20 cellular contexts compared by ENCODE assay signal in the genomic region with DNA sequence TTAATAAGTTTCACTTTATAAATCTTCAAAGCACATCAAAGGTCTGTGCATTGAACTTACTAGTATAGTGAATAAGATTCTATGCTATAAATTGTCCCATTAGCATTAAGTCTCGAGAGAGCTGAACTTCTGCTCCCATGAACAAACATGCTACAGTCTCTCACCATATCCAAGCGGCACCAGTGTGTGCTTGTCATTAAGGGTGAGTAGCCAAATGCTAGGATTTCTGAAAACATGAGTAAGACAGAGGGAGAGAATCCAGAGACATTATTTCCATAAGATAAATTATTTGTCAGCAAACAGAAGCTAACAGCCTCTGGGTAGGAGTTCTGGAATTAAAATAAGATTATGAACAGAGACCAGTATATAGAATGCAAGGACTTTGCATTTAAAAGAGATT.
A peak's percentile ranks its signal among the peaks of the same experiment; 100 is the strongest.
DNase-seq lines count a peak whose midpoint lies in the region; ATAC-seq and TF ChIP-seq lines count a peak whose summit lies in the region.
"Had no signal": no experiment of that assay in that cellular context is flagged by ENCODE, and none has a peak within 500 bp of the region (broad histone marks: within the 10 kb centered on the region; RNA-seq: fewer than 3 reads in every experiment).

No MANE protein-coding gene starts in this region.

- no peaks in the 10 kb centered on the region for H3K9me2 ChIP-seq in SK-N-SH
- H3K9me2 ChIP-seq in PC-3 (replicated peaks; ENCODE audit: low read length): no peaks in the 10 kb centered on the region

- intact Hi-C loops in Right ventricle myocardium superior (cut with DNase I): no loop called here
- intact Hi-C loops in PC-3 (cut with micrococcal nuclease): no loop called here

- H2AFZ ChIP-seq in SK-N-SH (ENCODE audit: low read depth) (no peak overlapping the region), fibroblast of lung (ENCODE audit: low read length) (no peak overlapping the region), PC-3 (ENCODE audit: low read length) (no peak overlapping the region)

- TF ChIP-seq RAD21 in SK-N-SH (IDR thresholded peaks at IDR 0.05; ENCODE audit: low read length): no peak

- DNase-seq in GM04504 (ENCODE audit: low read depth) (peak; percentile 22), SK-N-SH (no peak), fibroblast of lung (ENCODE audit: low read depth in 2 of 2) (peak; percentile 22 to 38), stromal cell of bone marrow (ENCODE audit: low read depth) (peak; percentile 25), Right ventricle myocardium superior (no peak), PC-3 (no peak), hepatic stellate cell (ENCODE audit: low spot score) (no peak)
- DNase-seq: Calu3; CD8-positive, alpha-beta T cell; H9; Kasumi-1; NCI-H1092 treated with DMSO at 0.1 percent for 48 hours; NCI-H187; NCI-H2107; NCI-H510A treated with DMSO at 0.1 percent for 48 hours; NCI-H82; RPMI8226; SIG-M5 had no signal

- CTCF ChIA-PET in SK-N-SH (lab: Yijun Ruan, JAX): no interaction called here
- CTCF ChIA-PET in PC-3 (lab: Charles Lee): no interaction called here

- H3F3A ChIP-seq in SK-N-SH (replicated peaks; ENCODE audit: insufficient read depth) (no peaks in the 10 kb centered on the region), PC-3 (ENCODE audit: low read length, unreplicated experiment) (no peaks in the 10 kb centered on the region)

- TF ChIP-seq EP300 in SK-N-SH (IDR thresholded peaks at IDR 0.05; ENCODE audit: borderline replicate concordance in 1 of 2, low read depth in 1 of 2, low read length in 1 of 2): no peak

- H3K27me3 ChIP-seq in SK-N-SH (ENCODE audit: insufficient read depth) (no peaks in the 10 kb centered on the region), fibroblast of lung (ENCODE audit: control insufficient read depth, insufficient read depth, low read length) (no peaks in the 10 kb centered on the region), PC-3 (ENCODE audit: low read length) (no peaks in the 10 kb centered on the region)
- H3K27me3 ChIP-seq: BLaER1 treated with 17β-estradiol and CSF1 and Interleukin-3, amounts not matched to agents 10 nM and 100 nM had no signal

- H3K4me3 ChIP-seq in SK-N-SH (ENCODE audit: low read depth in 2 of 2, low read length in 1 of 2): no peak overlapping the region
- no peak overlapping the region for H3K4me3 ChIP-seq in fibroblast of lung (replicated peaks in 1 of 4; ENCODE audit: control extremely low read depth in 1 of 4, insufficient read depth in 1 of 4, low read depth in 3 of 4, low read length in 4 of 4)
- no peak overlapping the region for H3K4me3 ChIP-seq in PC-3 (ENCODE audit: low read length)
- H3K4me3 ChIP-seq: BLaER1 treated with 17β-estradiol and CSF1 and Interleukin-3, amounts not matched to agents 10 nM and 100 nM had no signal

- POLR2A ChIA-PET in SK-N-SH (lab: Yijun Ruan, JAX) (no interaction called here), PC-3 (lab: Charles Lee; ENCODE audit: unreplicated experiment) (no interaction called here)

- H4K20me1 ChIP-seq in SK-N-SH (ENCODE audit: insufficient read depth) (no peaks in the 10 kb centered on the region), fibroblast of lung (ENCODE audit: control insufficient read depth, extremely low read depth, insufficient read depth, low read length) (no peaks in the 10 kb centered on the region), PC-3 (ENCODE audit: low read length) (no peaks in the 10 kb centered on the region)
- H4K20me1 ChIP-seq: BLaER1 treated with 17β-estradiol and CSF1 and Interleukin-3, amounts not matched to agents 10 nM and 100 nM had no signal

- no peak overlapping the region for H3K4me2 ChIP-seq in SK-N-SH
- no peak overlapping the region for H3K4me2 ChIP-seq in fibroblast of lung (ENCODE audit: extremely low read depth, insufficient read depth, low read length)
- H3K4me2 ChIP-seq in PC-3 (ENCODE audit: low read length): no peak overlapping the region
- H3K4me2 ChIP-seq: BLaER1 treated with 17β-estradiol and CSF1 and Interleukin-3, amounts not matched to agents 10 nM and 100 nM had no signal

- H3K4me1 ChIP-seq in SK-N-SH (ENCODE audit: control insufficient read depth in 1 of 2, insufficient read depth in 2 of 2, low read depth in 1 of 2, low read length in 1 of 2) (no peaks in the 10 kb centered on the region), fibroblast of lung (ENCODE audit: control insufficient read depth, extremely low read depth, insufficient read depth, low read length) (no peaks in the 10 kb centered on the region), PC-3 (ENCODE audit: insufficient read depth, low read length) (no peaks in the 10 kb centered on the region)
- H3K4me1 ChIP-seq: BLaER1 treated with 17β-estradiol and CSF1 and Interleukin-3, amounts not matched to agents 10 nM and 100 nM had no signal

- BruUV-seq in PC-3 (replicated peaks; lab: Mats Ljungman, UMichigan): no TSS peak

- no peak overlapping the region for H3K27ac ChIP-seq in SK-N-SH (ENCODE audit: low read depth in 2 of 2, low read length in 1 of 2)
- H3K27ac ChIP-seq in fibroblast of lung (ENCODE audit: insufficient read depth, low read length): no peak overlapping the region
- H3K27ac ChIP-seq in PC-3 (ENCODE audit: low read length): no peak overlapping the region
- H3K27ac ChIP-seq: BLaER1 treated with 17β-estradiol and CSF1 and Interleukin-3, amounts not matched to agents 10 nM and 100 nM; HL-60 had no signal

- H3K79me2 ChIP-seq in SK-N-SH (ENCODE audit: insufficient read depth): no peaks in the 10 kb centered on the region
- H3K79me2 ChIP-seq in fibroblast of lung (ENCODE audit: control insufficient read depth, insufficient read depth, low read length): no peaks in the 10 kb centered on the region
- H3K79me2 ChIP-seq in PC-3 (ENCODE audit: low read length): no peaks in the 10 kb centered on the region

- H3K9me3 ChIP-seq in SK-N-SH: no peaks in the 10 kb centered on the region; the same call in 1 of the 2 replicates
- H3K9me3 ChIP-seq in fibroblast of lung (ENCODE audit: control insufficient read depth, insufficient read depth, low read depth, low read length): no peaks in the 10 kb centered on the region
- no peaks in the 10 kb centered on the region for H3K9me3 ChIP-seq in PC-3 (ENCODE audit: low read length)
- H3K9me3 ChIP-seq: BLaER1 treated with 17β-estradiol and CSF1 and Interleukin-3, amounts not matched to agents 10 nM and 100 nM had no signal

- ATAC-seq in Right ventricle myocardium superior (ENCODE audit: poor library complexity) (no peak), PC-3 (no peak)
- ATAC-seq: CD8-positive, alpha-beta T cell had no signal

- H3K9ac ChIP-seq in SK-N-SH (no peak overlapping the region), fibroblast of lung (ENCODE audit: insufficient read depth, low read length) (no peak overlapping the region), PC-3 (ENCODE audit: low read length) (no peak overlapping the region)
- H3K9ac ChIP-seq: BLaER1 treated with 17β-estradiol and CSF1 and Interleukin-3, amounts not matched to agents 10 nM and 100 nM had no signal

- 67% methylated on average over 2 of the region's 2 CpGs for WGBS in SK-N-SH (ENCODE audit: low lambda C conversion rate)

- no peaks in the 10 kb centered on the region for H3K36me3 ChIP-seq in SK-N-SH (replicated peaks in 1 of 2; ENCODE audit: control insufficient read depth in 1 of 2, insufficient read depth in 2 of 2, low read length in 1 of 2)
- no peaks in the 10 kb centered on the region for H3K36me3 ChIP-seq in fibroblast of lung (ENCODE audit: control insufficient read depth, insufficient read depth, low read length)
- no peaks in the 10 kb centered on the region for H3K36me3 ChIP-seq in PC-3 (ENCODE audit: low read depth, low read length)
- H3K36me3 ChIP-seq: BLaER1 treated with 17β-estradiol and CSF1 and Interleukin-3, amounts not matched to agents 10 nM and 100 nM had no signal

- TF ChIP-seq CTCF in SK-N-SH (IDR thresholded peaks at IDR 0.05): no peak
- no peak for TF ChIP-seq CTCF in fibroblast of lung (conservative IDR thresholded peaks at IDR 0.05 in 1 of 2, IDR thresholded peaks at IDR 0.05 in 1 of 2; ENCODE audit: low read depth in 1 of 2, low read length in 2 of 2)
- TF ChIP-seq CTCF in PC-3 (conservative IDR thresholded peaks at IDR 0.05; ENCODE audit: low read depth, low read length): no peak

TF ChIP-seq in SK-N-SH, 30 proteins besides CTCF, POLR2A, EP300 and RAD21:
- no peak for TF ChIP-seq SMC3 (IDR thresholded peaks at IDR 0.05; ENCODE audit: low read depth, low read length)
- TF ChIP-seq TCF12 (IDR thresholded peaks at IDR 0.05): 0 out of 2 replicates have a peak, but pooled peaks have one; percentile 11

Comparison
In these comparisons a context has a peak if more than half of its experiments do, and no peak if none do; other contexts are left out.
1. DNase-seq: peak in GM04504 (single experiment), fibroblast of lung (2 of 2) and stromal cell of bone marrow (single experiment); none in SK-N-SH (single experiment), Right ventricle myocardium superior (single experiment), PC-3 (single experiment) and hepatic stellate cell (single experiment).